ENCODE assay signal across 8 cellular contexts in the genomic region with DNA sequence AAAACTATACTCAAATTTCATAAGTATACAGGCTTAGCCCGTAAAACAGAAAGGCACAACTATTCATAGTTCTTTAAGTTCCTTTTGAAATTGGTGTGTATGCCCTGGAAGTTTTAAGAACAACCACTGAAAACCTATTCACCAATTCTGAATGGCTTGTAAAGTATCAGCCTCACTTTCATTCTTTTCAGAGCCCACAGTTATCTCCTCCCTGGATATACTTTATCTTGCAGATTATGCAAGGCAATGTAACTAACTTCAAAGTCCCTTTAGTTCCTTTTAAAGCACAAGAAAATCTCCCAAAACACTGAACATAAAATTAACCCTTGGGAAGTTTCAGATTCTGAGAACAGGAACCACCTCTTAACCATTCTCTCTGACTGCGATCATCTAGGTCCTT. TPM values are rescaled to one million over a fixed set of nuclear protein-coding genes. Genes with fewer than 3 reads are reported as not detected.
DNase-seq lines count a peak whose midpoint lies in the region; ATAC-seq lines count a peak whose summit lies in the region.

No MANE protein-coding gene starts in this region.

- H3K4me3 Mint-ChIP-seq in T-helper 2 cell treated with Interferon-gamma antibody and Interleukin-4, amounts not matched to agents 5 μg/mL and 100 μg/mL, for 36 hours, result peak overlapping the region; percentile 97
- H3K4me3 Mint-ChIP-seq in activated T-helper 2 cell treated with anti-CD3 and anti-CD28 coated beads, Interferon-gamma antibody, Interleukin-2, Interleukin-4, amounts not matched to agents 10 μg/mL and 5 μg/mL and 100 μg/mL, durations not matched to agents 14 hours and 24 hours and 36 hours (ENCODE audit: low read depth), result peak overlapping the region; percentile 96
- peak overlapping the region; percentile 88 to 98 (median 93) for H3K4me3 Mint-ChIP-seq in immature natural killer cell

- peak overlapping the region in 4 of 5 donors; percentile 46 to 86 (median 66) for H3K9ac ChIP-seq in subcutaneous abdominal adipose tissue (ENCODE audit: low read length in 5 of 5)

- intact Hi-C loops in activated T-helper 2 cell treated with anti-CD3 and anti-CD28 coated beads, Interferon-gamma antibody, Interleukin-2, Interleukin-4, amounts not matched to agents 10 μg/mL and 5 μg/mL and 100 μg/mL, durations not matched to agents 14 hours and 24 hours and 36 hours (cut with micrococcal nuclease), result loop anchor here (5.0 to 10.0 kb wide), 2 partner anchors 368 to 720 kb away; a partner anchor contains a TSS

- peak overlapping the region; percentile 86 to 90 (median 88) for H3K4me3 ChIP-seq in subcutaneous abdominal adipose tissue (ENCODE audit: low read depth in 1 of 5, low read length in 5 of 5)

- H3K36me3 ChIP-seq in subcutaneous abdominal adipose tissue (ENCODE audit: control insufficient read depth in 5 of 5, insufficient read depth in 5 of 5, low read length in 5 of 5), result no peaks in the 10 kb centered on the region

- no peaks in the 10 kb centered on the region for H3K9me3 ChIP-seq in subcutaneous abdominal adipose tissue (ENCODE audit: control insufficient read depth in 5 of 5, low read length in 5 of 5)

- peaks cover 15% of the 10 kb centered on the region for H3K36me3 Mint-ChIP-seq in T-helper 2 cell treated with Interferon-gamma antibody and Interleukin-4, amounts not matched to agents 5 μg/mL and 100 μg/mL, for 36 hours (ENCODE audit: low read depth)
- peaks cover 8% of the 10 kb centered on the region for H3K36me3 Mint-ChIP-seq in activated T-helper 2 cell treated with anti-CD3 and anti-CD28 coated beads, Interferon-gamma antibody, Interleukin-2, Interleukin-4, amounts not matched to agents 10 μg/mL and 5 μg/mL and 100 μg/mL, durations not matched to agents 14 hours and 24 hours and 36 hours (ENCODE audit: low read depth)
- peaks cover 0 to 5% (median 0%) of the 10 kb centered on the region in 3 donors for H3K36me3 Mint-ChIP-seq in immature natural killer cell

- no peaks in the 10 kb centered on the region for H3K9me3 Mint-ChIP-seq in T-helper 2 cell treated with Interferon-gamma antibody and Interleukin-4, amounts not matched to agents 5 μg/mL and 100 μg/mL, for 36 hours
- H3K9me3 Mint-ChIP-seq in activated T-helper 2 cell treated with anti-CD3 and anti-CD28 coated beads, Interferon-gamma antibody, Interleukin-2, Interleukin-4, amounts not matched to agents 10 μg/mL and 5 μg/mL and 100 μg/mL, durations not matched to agents 14 hours and 24 hours and 36 hours, result no peaks in the 10 kb centered on the region
- H3K9me3 Mint-ChIP-seq in immature natural killer cell, result no peaks in the 10 kb centered on the region

- peak overlapping the region; percentile 94 for H3K27ac Mint-ChIP-seq in T-helper 2 cell treated with Interferon-gamma antibody and Interleukin-4, amounts not matched to agents 5 μg/mL and 100 μg/mL, for 36 hours
- H3K27ac Mint-ChIP-seq in activated T-helper 2 cell treated with anti-CD3 and anti-CD28 coated beads, Interferon-gamma antibody, Interleukin-2, Interleukin-4, amounts not matched to agents 10 μg/mL and 5 μg/mL and 100 μg/mL, durations not matched to agents 14 hours and 24 hours and 36 hours, result peak overlapping the region; percentile 88
- peak overlapping the region; percentile 82 to 94 (median 89) for H3K27ac Mint-ChIP-seq in immature natural killer cell

- no peaks in the 10 kb centered on the region for H3K27me3 ChIP-seq in subcutaneous abdominal adipose tissue (ENCODE audit: control insufficient read depth in 5 of 5, insufficient read depth in 4 of 5, low read length in 5 of 5)

- H3K27ac ChIP-seq in subcutaneous abdominal adipose tissue (ENCODE audit: low read depth, low read length), result peak overlapping the region; percentile 67

- no peak for DNase-seq in T-helper 2 cell treated with Interferon-gamma antibody and Interleukin-4, amounts not matched to agents 5 μg/mL and 100 μg/mL, for 36 hours (ENCODE audit: low spot score)
- DNase-seq in T-helper 2 cell, result no peak
- DNase-seq in activated T-helper 2 cell treated with anti-CD3 and anti-CD28 coated beads, Interferon-gamma antibody, Interleukin-2, Interleukin-4, amounts not matched to agents 10 μg/mL and 5 μg/mL and 100 μg/mL, durations not matched to agents 14 hours and 24 hours and 36 hours (ENCODE audit: low spot score), result no peak
- no peak for DNase-seq in immature natural killer cell
- DNase-seq in cerebellar cortex (ENCODE audit: low spot score), result no peak
- DNase-seq in DMS 273 (lab: John Stamatoyannopoulos, UW; ENCODE audit: unreplicated experiment), result no peak

- H3K4me1 ChIP-seq in subcutaneous abdominal adipose tissue (ENCODE audit: control insufficient read depth in 5 of 5, insufficient read depth in 5 of 5, low read length in 5 of 5), result peaks cover 0 to 27% (median 23%) of the 10 kb centered on the region in 5 donors

- no peak for ATAC-seq in GM21576 (IDR thresholded peaks at IDR 0.05; ENCODE audit: unreplicated experiment)

- H3K4me1 Mint-ChIP-seq in T-helper 2 cell treated with Interferon-gamma antibody and Interleukin-4, amounts not matched to agents 5 μg/mL and 100 μg/mL, for 36 hours (ENCODE audit: low read depth), result peaks cover 49% of the 10 kb centered on the region
- H3K4me1 Mint-ChIP-seq in activated T-helper 2 cell treated with anti-CD3 and anti-CD28 coated beads, Interferon-gamma antibody, Interleukin-2, Interleukin-4, amounts not matched to agents 10 μg/mL and 5 μg/mL and 100 μg/mL, durations not matched to agents 14 hours and 24 hours and 36 hours (ENCODE audit: low read depth), result peaks cover 38% of the 10 kb centered on the region
- peaks cover 57 to 64% of the 10 kb centered on the region in 2 donors for H3K4me1 Mint-ChIP-seq in immature natural killer cell

- no peaks in the 10 kb centered on the region for H3K27me3 Mint-ChIP-seq in T-helper 2 cell treated with Interferon-gamma antibody and Interleukin-4, amounts not matched to agents 5 μg/mL and 100 μg/mL, for 36 hours (ENCODE audit: low read depth)
- no peaks in the 10 kb centered on the region for H3K27me3 Mint-ChIP-seq in activated T-helper 2 cell treated with anti-CD3 and anti-CD28 coated beads, Interferon-gamma antibody, Interleukin-2, Interleukin-4, amounts not matched to agents 10 μg/mL and 5 μg/mL and 100 μg/mL, durations not matched to agents 14 hours and 24 hours and 36 hours (ENCODE audit: low read depth)
- H3K27me3 Mint-ChIP-seq in immature natural killer cell (ENCODE audit: low read depth in 3 of 3), result peaks cover 6 to 13% (median 11%) of the 10 kb centered on the region in 3 donors

RNA-seq across cellular contexts. Expression of a gene that starts 1.1 kb away (rescaled TPM):
- total RNA-seq in activated T-helper 2 cell treated with anti-CD3 and anti-CD28 coated beads, Interferon-gamma antibody, Interleukin-2, Interleukin-4, amounts not matched to agents 10 μg/mL and 5 μg/mL and 100 μg/mL, durations not matched to agents 14 hours and 24 hours and 36 hours, result 27.7 and 29.7 TPM in 2 replicates
- 10 to 100 TPM in 2 of 3 donors, 1 to 10 TPM in 1; 9.1 to 20.6 (median 11.0) TPM for polyA plus RNA-seq in immature natural killer cell
